In the genomic region with DNA sequence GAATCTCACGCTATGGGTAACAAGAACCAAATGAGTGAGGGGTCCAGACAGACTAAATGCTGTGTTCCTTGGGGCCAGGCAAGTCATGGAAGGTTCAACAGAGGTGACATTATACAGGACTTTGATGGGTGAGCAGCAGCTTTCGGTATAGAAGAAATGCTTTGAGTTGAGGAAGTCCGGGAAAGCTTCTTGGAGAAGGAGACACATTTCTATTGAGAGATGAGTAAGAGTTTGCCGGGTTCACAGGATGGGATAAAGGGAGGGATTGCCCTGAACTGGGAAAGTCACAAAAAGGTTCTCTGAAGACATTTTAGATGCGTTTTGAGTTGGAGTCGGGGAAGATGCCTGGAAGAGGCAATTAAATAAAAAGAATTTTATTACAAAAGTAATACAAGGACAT, we compare ENCODE assay signal across 8 cellular contexts. TPM values are rescaled to one million over a fixed set of nuclear protein-coding genes. Genes with fewer than 3 reads are reported as not detected.
A peak's percentile ranks its signal among the peaks of the same experiment; 100 is the strongest.
DNase-seq lines count a peak whose midpoint lies in the region; ATAC-seq and TF ChIP-seq lines count a peak whose summit lies in the region.

No MANE protein-coding gene starts in this region.

- H3K36me3 ChIP-seq in suprapubic skin: no peaks in the 10 kb centered on the region

- DNase-seq in activated CD4-positive, alpha-beta T cell treated with anti-CD3 and anti-CD28 coated beads for 36 hours: no peak
- DNase-seq in activated CD4-positive, alpha-beta T cell treated with anti-CD3 and anti-CD28 coated beads for 1 hour: no peak
- DNase-seq in activated naive CD8-positive, alpha-beta T cell treated with anti-CD3 and anti-CD28 coated beads for 36 hours: no peak
- DNase-seq in suprapubic skin (ENCODE audit: low spot score in 2 of 2) (no peak), H4 (ENCODE audit: low spot score) (no peak), Kasumi-1 (lab: John Stamatoyannopoulos, UW) (no peak)
- no peak for DNase-seq in effector CD8-positive, alpha-beta T cell (lab: John Stamatoyannopoulos, UW)

- no peaks in the 10 kb centered on the region for H3K9me3 Mint-ChIP-seq in activated CD4-positive, alpha-beta T cell treated with anti-CD3 and anti-CD28 coated beads for 36 hours (ENCODE audit: low read depth)
- H3K9me3 Mint-ChIP-seq in activated naive CD8-positive, alpha-beta T cell treated with anti-CD3 and anti-CD28 coated beads for 36 hours: no peaks in the 10 kb centered on the region

- H3K27me3 Mint-ChIP-seq in activated CD4-positive, alpha-beta T cell treated with anti-CD3 and anti-CD28 coated beads for 36 hours: peaks cover 3% of the 10 kb centered on the region
- H3K27me3 Mint-ChIP-seq in activated naive CD8-positive, alpha-beta T cell treated with anti-CD3 and anti-CD28 coated beads for 36 hours: no peaks in the 10 kb centered on the region

- no peak for ATAC-seq in activated CD4-positive, alpha-beta T cell treated with anti-CD3 and anti-CD28 coated beads for 36 hours

- TF ChIP-seq CTCF in suprapubic skin (IDR thresholded peaks at IDR 0.05): no peak

- TF ChIP-seq POLR2A in suprapubic skin (IDR thresholded peaks at IDR 0.05): no peak

- H3K27ac ChIP-seq in layer of hippocampus (ENCODE audit: low read depth, low read length): peak overlapping the region; percentile 72
- no peak overlapping the region for H3K27ac ChIP-seq in suprapubic skin

- 49% methylated on average over 6 of the region's 6 CpGs for WGBS in suprapubic skin

- no peaks in the 10 kb centered on the region for H3K36me3 Mint-ChIP-seq in activated CD4-positive, alpha-beta T cell treated with anti-CD3 and anti-CD28 coated beads for 36 hours (ENCODE audit: low read depth)
- H3K36me3 Mint-ChIP-seq in activated naive CD8-positive, alpha-beta T cell treated with anti-CD3 and anti-CD28 coated beads for 36 hours: no peaks in the 10 kb centered on the region

- no peaks in the 10 kb centered on the region for H3K9me3 ChIP-seq in suprapubic skin

- TF ChIP-seq EP300 in suprapubic skin (IDR thresholded peaks at IDR 0.05): no peak

- CTCF ChIA-PET in activated CD4-positive, alpha-beta T cell treated with anti-CD3 and anti-CD28 coated beads for 36 hours (lab: Charles Lee): interaction anchor here (1.0 to 1.5 kb wide), 7 partner anchors 15 to 208 kb away, joined by 3 to 6 read pairs (median 3); no protein-coding TSS in a partner anchor

- H3K4me1 Mint-ChIP-seq in activated CD4-positive, alpha-beta T cell treated with anti-CD3 and anti-CD28 coated beads for 36 hours: peaks cover 17% of the 10 kb centered on the region
- peaks cover 14% of the 10 kb centered on the region for H3K4me1 Mint-ChIP-seq in activated naive CD8-positive, alpha-beta T cell treated with anti-CD3 and anti-CD28 coated beads for 36 hours

- intact Hi-C loops in activated CD4-positive, alpha-beta T cell treated with anti-CD3 and anti-CD28 coated beads for 36 hours (cut with DNase I, micrococcal nuclease): loop anchor here (2.0 to 10.0 kb wide), 2 partner anchors 146 to 368 kb away; no protein-coding TSS in a partner anchor

- H3K27me3 ChIP-seq in layer of hippocampus (ENCODE audit: control insufficient read depth, insufficient read depth, low read length) (no peaks in the 10 kb centered on the region), suprapubic skin (no peaks in the 10 kb centered on the region)

- peak overlapping the region; percentile 43 for H3K27ac Mint-ChIP-seq in activated CD4-positive, alpha-beta T cell treated with anti-CD3 and anti-CD28 coated beads for 36 hours
- peak overlapping the region; percentile 30 for H3K27ac Mint-ChIP-seq in activated naive CD8-positive, alpha-beta T cell treated with anti-CD3 and anti-CD28 coated beads for 36 hours

- POLR2A ChIA-PET in activated CD4-positive, alpha-beta T cell treated with anti-CD3 and anti-CD28 coated beads for 36 hours (lab: Charles Lee): interaction anchor here (1.0 to 1.5 kb wide), 3 partner anchors 8 to 47 kb away, joined by 3 to 5 read pairs (median 3); no protein-coding TSS in a partner anchor

- H3K4me1 ChIP-seq in suprapubic skin: peaks cover 28% of the 10 kb centered on the region

- peak overlapping the region; percentile 77 for H3K4me3 ChIP-seq in suprapubic skin

- peak overlapping the region; percentile 61 for H3K4me3 Mint-ChIP-seq in activated CD4-positive, alpha-beta T cell treated with anti-CD3 and anti-CD28 coated beads for 36 hours
- peak overlapping the region; percentile 73 for H3K4me3 Mint-ChIP-seq in activated naive CD8-positive, alpha-beta T cell treated with anti-CD3 and anti-CD28 coated beads for 36 hours

RNA-seq across cellular contexts. Expression of gene AZIN2, which starts 0.6 kb away (rescaled TPM):
- total RNA-seq in activated CD4-positive, alpha-beta T cell treated with anti-CD3 and anti-CD28 coated beads for 36 hours: 1 to 10 TPM in 1 of 2 experiments, under 1 TPM in 1; 0.98 to 2.1 TPM
- 1 to 10 TPM; 1.8 to 3.6 TPM for total RNA-seq in activated naive CD8-positive, alpha-beta T cell treated with anti-CD3 and anti-CD28 coated beads for 36 hours
- total RNA-seq in suprapubic skin: 1 to 10 TPM; 2.1 to 3.7 (median 3.2) TPM
- 3.9 and 5.8 TPM in 2 replicates for total RNA-seq in H4 (2014; rRNA removed; shearing (Covaris generic))

RNA-seq across cellular contexts. Expression of gene AK2, which starts 43.7 kb away (rescaled TPM):
- 100 to 1,000 TPM; 386 to 464 TPM for total RNA-seq in activated CD4-positive, alpha-beta T cell treated with anti-CD3 and anti-CD28 coated beads for 36 hours
- total RNA-seq in activated naive CD8-positive, alpha-beta T cell treated with anti-CD3 and anti-CD28 coated beads for 36 hours: 100 to 1,000 TPM; 372 to 389 TPM
- 100 to 1,000 TPM; 122 to 139 (median 125) TPM for total RNA-seq in suprapubic skin
- 178 and 192 TPM in 2 replicates for total RNA-seq in H4 (2014; rRNA removed; shearing (Covaris generic))
